Comparison of ENCODE assay signal across 8 cellular contexts in genomic region chr4:36256398-36256828, GRCh38. TPM values are rescaled to one million over a fixed set of nuclear protein-coding genes. Genes with fewer than 3 reads are reported as not detected.
A peak's percentile ranks its signal among the peaks of the same experiment; 100 is the strongest.
DNase-seq lines count a peak whose midpoint lies in the region; ATAC-seq and TF ChIP-seq lines count a peak whose summit lies in the region.

No MANE protein-coding gene starts in this region.

- peak overlapping the region; percentile 75 for H3K27ac ChIP-seq in OCI-LY7 (ENCODE audit: low read depth, low read length, poor library complexity, severe bottlenecking)
- no peak overlapping the region for H3K27ac ChIP-seq in sigmoid colon

- no peaks in the 10 kb centered on the region for H3K27me3 Mint-ChIP-seq in naive thymus-derived CD8-positive, alpha-beta T cell

- H3K9me3 ChIP-seq in OCI-LY7 (ENCODE audit: low read length) (no peaks in the 10 kb centered on the region), sigmoid colon (no peaks in the 10 kb centered on the region)

- peak overlapping the region in 9 of 10 donors; percentile 34 to 91 (median 81) for H3K27ac Mint-ChIP-seq in naive thymus-derived CD8-positive, alpha-beta T cell

- H3K79me2 ChIP-seq in OCI-LY7 (ENCODE audit: insufficient read depth, low read depth, low read length) = no peaks in the 10 kb centered on the region

- no peak for TF ChIP-seq POLR2A in sigmoid colon (IDR thresholded peaks at IDR 0.05)

- H3K36me3 Mint-ChIP-seq in naive thymus-derived CD8-positive, alpha-beta T cell = peaks cover 0 to 1% (median 0%) of the 10 kb centered on the region in 3 donors

- H2AFZ ChIP-seq in OCI-LY7 (ENCODE audit: low read length) = peak overlapping the region; percentile 74; the same call in 1 of the 2 replicates

- no peaks in the 10 kb centered on the region for H3K9me2 ChIP-seq in OCI-LY7 (ENCODE audit: insufficient read depth, low read length)

- H3K4me3 ChIP-seq in OCI-LY7 (ENCODE audit: low read depth, low read length, poor library complexity, severe bottlenecking) (peak overlapping the region; percentile 50), sigmoid colon (no peak overlapping the region)

- H3K4me3 Mint-ChIP-seq in naive thymus-derived CD8-positive, alpha-beta T cell = peak overlapping the region in 9 of 10 donors; percentile 28 to 75 (median 51)

- peaks cover 25% of the 10 kb centered on the region for H3K4me1 ChIP-seq in OCI-LY7 (ENCODE audit: insufficient read depth, low read length, poor library complexity, severe bottlenecking)
- H3K4me1 ChIP-seq in sigmoid colon = no peaks in the 10 kb centered on the region

- DNase-seq in OCI-LY7 (ENCODE audit: low spot score) = peak; percentile 30
- no peak for DNase-seq in naive thymus-derived CD8-positive, alpha-beta T cell
- DNase-seq in midbrain (lab: John Stamatoyannopoulos, UW) = no peak
- DNase-seq in AG08395 (ENCODE audit: low spot score) = no peak
- DNase-seq in sigmoid colon = no peak
- DNase-seq in glomerular visceral epithelial cell (ENCODE audit: extremely low spot score) = no peak

- TF ChIP-seq CTCF in OCI-LY7 (conservative IDR thresholded peaks at IDR 0.05; ENCODE audit: low read length) (no peak), sigmoid colon (IDR thresholded peaks at IDR 0.05) (no peak)

- H3K4me1 Mint-ChIP-seq in naive thymus-derived CD8-positive, alpha-beta T cell = peaks cover 8 to 47% (median 29%) of the 10 kb centered on the region in 4 donors

- POLR2A ChIA-PET in OCI-LY7 (lab: Charles Lee) = interaction anchor here (0.6 kb wide), 1 partner anchor 29 kb away, joined by 5 read pairs; no protein-coding TSS in a partner anchor
- POLR2A ChIA-PET in naive thymus-derived CD8-positive, alpha-beta T cell (lab: Charles Lee) = interaction anchor here (7.8 kb wide), 1 partner anchor 13 kb away, joined by 99 read pairs; the partner anchor contains the start of gene ARAP2

- no peaks in the 10 kb centered on the region for H3K9me3 Mint-ChIP-seq in naive thymus-derived CD8-positive, alpha-beta T cell

- CTCF ChIA-PET in OCI-LY7 (lab: Charles Lee; ENCODE audit: unreplicated experiment) = no interaction called here

- H3K36me3 ChIP-seq in OCI-LY7 (ENCODE audit: insufficient read depth, low read length) (no peaks in the 10 kb centered on the region), sigmoid colon (no peaks in the 10 kb centered on the region)

- no peak for TF ChIP-seq EP300 in sigmoid colon (IDR thresholded peaks at IDR 0.05)

- H3K4me2 ChIP-seq in OCI-LY7 (ENCODE audit: low read length) = peak overlapping the region; percentile 60

- H4K20me1 ChIP-seq in OCI-LY7 (ENCODE audit: insufficient read depth, low read length) = no peaks in the 10 kb centered on the region

- intact Hi-C loops in OCI-LY7 (cut with micrococcal nuclease; ENCODE audit: unreplicated experiment) = no loop called here
- intact Hi-C loops in sigmoid colon (cut with DNase I) = no loop called here

- no TSS peak for BruUV-seq in OCI-LY7 (replicated peaks; lab: Mats Ljungman, UMichigan)

- H3K27me3 ChIP-seq in sigmoid colon = no peaks in the 10 kb centered on the region

- WGBS in sigmoid colon, 2 donors = 43 to 49% methylated on average over 6 of the region's 6 CpGs

- ATAC-seq in GM18907 (IDR thresholded peaks at IDR 0.05; ENCODE audit: unreplicated experiment) = peak; percentile 57
- peak; percentile 59 for ATAC-seq in HG02678 (IDR thresholded peaks at IDR 0.05; ENCODE audit: unreplicated experiment)
- no peak for ATAC-seq in naive thymus-derived CD8-positive, alpha-beta T cell

RNA-seq across cellular contexts. Expression of gene ARAP2, which starts 12.1 kb away (rescaled TPM):
- total RNA-seq in OCI-LY7 (2014; rRNA removed; shearing (Covaris generic)) = 8.2 and 8.6 TPM in 2 replicates
- 6.6 and 6.9 TPM in 2 replicates for total RNA-seq in OCI-LY7 (2022)
- total RNA-seq in naive thymus-derived CD8-positive, alpha-beta T cell = 10 to 100 TPM; 40.7 to 46.3 TPM
- polyA plus RNA-seq in naive thymus-derived CD8-positive, alpha-beta T cell = 10 to 100 TPM; 11.2 to 19.0 (median 11.4) TPM
- total RNA-seq in sigmoid colon = 10 to 100 TPM; 16.9 to 22.9 (median 21.5) TPM
- polyA plus RNA-seq in sigmoid colon = 1 to 10 TPM; 3.6 to 6.7 (median 5.1) TPM

RNA-seq across cellular contexts. Expression of gene DTHD1, which starts 25.0 kb away (rescaled TPM):
- not detected in 2 replicates for total RNA-seq in OCI-LY7 (2014; rRNA removed; shearing (Covaris generic))
- total RNA-seq in OCI-LY7 (2022) = not detected in 2 replicates
- under 1 TPM; 0.34 to 0.44 TPM for total RNA-seq in naive thymus-derived CD8-positive, alpha-beta T cell
- polyA plus RNA-seq in naive thymus-derived CD8-positive, alpha-beta T cell = 1 to 10 TPM in 1 of 3 donors, under 1 TPM in 1, not detected in 1; 0.08 to 8.1 TPM
- total RNA-seq in sigmoid colon = under 1 TPM in 3 of 4 donors, not detected in 1; under 0.01 to 0.27 (median 0.16) TPM
- under 1 TPM in 1 of 3 donors, not detected in 2; 0.26 TPM for polyA plus RNA-seq in sigmoid colon

Comparison
In these comparisons a context has a peak if more than half of its experiments do, and no peak if none do; other contexts are left out.
1. ATAC-seq: peak in GM18907 (single experiment) and HG02678 (single experiment); none in naive thymus-derived CD8-positive, alpha-beta T cell (0 of 2).